14 cellular contexts compared by ENCODE assay signal in the genomic region with DNA sequence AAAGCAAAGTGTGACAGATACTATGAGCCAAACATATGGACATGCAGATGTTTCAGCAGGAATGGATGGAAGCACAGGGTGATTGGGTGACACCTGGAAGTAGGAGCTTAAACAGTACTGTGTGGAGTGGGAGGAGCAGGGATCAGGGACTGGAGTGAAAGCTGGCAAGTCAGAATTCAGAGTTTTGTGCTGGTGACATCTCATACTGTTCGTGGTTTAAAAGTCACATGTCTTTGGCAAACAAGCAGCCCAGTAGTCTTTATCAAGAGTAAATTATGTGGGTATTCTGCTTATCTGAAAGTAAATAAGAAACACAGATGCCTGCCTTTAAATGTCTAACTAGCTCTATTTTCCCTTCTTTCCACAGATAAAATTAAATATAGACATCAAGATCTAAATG.
DNase-seq lines count a peak whose midpoint lies in the region; ATAC-seq, FAIRE-seq and TF ChIP-seq lines count a peak whose summit lies in the region.
"Had no signal": no experiment of that assay in that cellular context is flagged by ENCODE, and none has a peak within 500 bp of the region (broad histone marks: within the 10 kb centered on the region; RNA-seq: fewer than 3 reads in every experiment).

No MANE protein-coding gene starts in this region.

- H3K36me3 ChIP-seq in A673 (ENCODE audit: insufficient read depth, low read length, poor library complexity, severe bottlenecking) (no peaks in the 10 kb centered on the region), body of pancreas (replicated peaks in 1 of 2; ENCODE audit: insufficient read depth in 1 of 2, low read depth in 2 of 2) (no peaks in the 10 kb centered on the region)

- POLR2A ChIA-PET in A673 (lab: Charles Lee; ENCODE audit: low non-redundant PET), result no interaction called here

- intact Hi-C loops in A673 (cut with micrococcal nuclease; ENCODE audit: unreplicated experiment) (loop anchor here (5.0 kb wide), 3 partner anchors 121 to 604 kb away; partner anchors contain the start of gene FOXO1), body of pancreas (cut with DNase I) (no loop called here)

- CTCF ChIA-PET in A673 (lab: Charles Lee), result no interaction called here

- no peaks in the 10 kb centered on the region for H3K9me3 ChIP-seq in A673 (ENCODE audit: low read depth, low read length, poor library complexity, severe bottlenecking)
- no peaks in the 10 kb centered on the region for H3K9me3 ChIP-seq in body of pancreas

- no peaks in the 10 kb centered on the region for H3K27me3 ChIP-seq in A673 (replicated peaks; ENCODE audit: insufficient read depth, low read depth, low read length, poor library complexity)
- no peaks in the 10 kb centered on the region for H3K27me3 ChIP-seq in body of pancreas

- whole genome bisulfite sequencing in body of pancreas, 2 donors, result 6 to 32% methylated on average over 1 of the region's 1 CpG

- no peak overlapping the region for H3K4me3 ChIP-seq in A673 (ENCODE audit: low read depth, low read length, poor library complexity, severe bottlenecking)
- H3K4me3 ChIP-seq in body of pancreas, result no peak overlapping the region

- BruUV-seq in A673 (replicated peaks; lab: Mats Ljungman, UMichigan), result no TSS peak

- no peak for FAIRE-seq in GM12892 (lab: Jason Lieb, UNC)
- FAIRE-seq: H54 had no signal

- DNase-seq in A673 (ENCODE audit: low spot score) (no peak), NCI-H146 treated with DMSO at 0.1 percent for 48 hours (lab: John Stamatoyannopoulos, UW; ENCODE audit: unreplicated experiment) (peak; percentile 2), body of pancreas (peak; percentile 50 to 78 (median 67)), mucosa of gallbladder (ENCODE audit: low spot score) (peak; percentile 58), 8988T (no peak), occipital lobe (lab: John Stamatoyannopoulos, UW) (no peak), GM12892 (ENCODE audit: insufficient read length) (no peak)
- DNase-seq: activated T-cell treated with anti-CD3 and anti-CD28 coated beads, Interleukin-2, amount 50 U/mL, for 4 hours; natural killer cell; NCI-H1105; NCI-H345 had no signal

- H3K27ac ChIP-seq in A673 (ENCODE audit: low read depth, low read length, poor library complexity, severe bottlenecking) (peak overlapping the region; percentile 33), body of pancreas (peak overlapping the region; percentile 66 to 94 (median 92))
- H3K27ac ChIP-seq: KMS-11 had no signal

- ATAC-seq in body of pancreas (peak; percentile 50), GM21447 (IDR thresholded peaks at IDR 0.05; ENCODE audit: unreplicated experiment) (no peak)
- ATAC-seq: activated T-cell treated with anti-CD3 and anti-CD28 coated beads, Interleukin-2, amount 50 U/mL, for 4 hours; natural killer cell had no signal

- TF ChIP-seq CTCF in A673 (conservative IDR thresholded peaks at IDR 0.05; ENCODE audit: low read depth, low read length) (no peak), body of pancreas (IDR thresholded peaks at IDR 0.05) (no peak)

- peaks cover 50% of the 10 kb centered on the region for H3K4me1 ChIP-seq in A673 (ENCODE audit: insufficient read depth, low read length, poor library complexity, severe bottlenecking)
- H3K4me1 ChIP-seq in body of pancreas, result peaks cover 62% of the 10 kb centered on the region

- TF ChIP-seq POLR2A in body of pancreas (IDR thresholded peaks at IDR 0.05) (peak in 2 of 3 donors; percentile 34 to 52), GM12892 (IDR thresholded peaks at IDR 0.05; ENCODE audit: low read depth, low read length) (no peak)

Comparison
In these comparisons a context has a peak if more than half of its experiments do, and no peak if none do; other contexts are left out.
1. DNase-seq: peak in NCI-H146 treated with DMSO at 0.1 percent for 48 hours (single experiment), body of pancreas (4 of 4) and mucosa of gallbladder (single experiment); none in A673 (single experiment), 8988T (single experiment), occipital lobe (single experiment) and GM12892 (single experiment).